8 cellular contexts compared by ENCODE assay signal in genomic region chr4:122577808-122578781, GRCh38. TPM values are rescaled to one million over a fixed set of nuclear protein-coding genes. Genes with fewer than 3 reads are reported as not detected.
DNase-seq lines count a peak whose midpoint lies in the region; FAIRE-seq and TF ChIP-seq lines count a peak whose summit lies in the region.

No MANE protein-coding gene starts in this region.

- peak; percentile 13 to 73 (median 27) for DNase-seq in NCI-H1417 (lab: John Stamatoyannopoulos, UW)
- DNase-seq in NCI-H1417 treated with DMSO at 0.1 percent for 48 hours (lab: John Stamatoyannopoulos, UW) = no peak
- peak; percentile 67 for DNase-seq in GM23248
- peak; percentile 67 for DNase-seq in LHCN-M2 (ENCODE audit: low read depth)
- peak; percentile 65 for DNase-seq in T-helper 2 cell treated with Interferon-gamma antibody and Interleukin-4, amounts not matched to agents 5 μg/mL and 100 μg/mL, for 36 hours (ENCODE audit: low spot score)
- no peak for DNase-seq in astrocyte (ENCODE audit: low read depth)
- DNase-seq in kidney epithelial cell (ENCODE audit: low read depth) = no peak
- peak; percentile 82 for DNase-seq in stimulated activated CD8-positive, alpha-beta memory T cell treated with anti-CD3 and anti-CD28 coated beads, Interleukin-4, amount 100 ng/mL, for 48 hours

- TF ChIP-seq CTCF in astrocyte (IDR thresholded peaks at IDR 0.05; ENCODE audit: insufficient read depth, low read depth, low read length) (peak; percentile 88), kidney epithelial cell (IDR thresholded peaks at IDR 0.05; ENCODE audit: insufficient read depth, low read length, poor library complexity, severe bottlenecking) (peak; percentile 75)

- WGBS in GM23248 (ENCODE audit: low coverage in 1 of 2, low lambda C conversion rate in 2 of 2, missing lambda C conversion rate in 2 of 2), 2 experiments = 22 to 23% methylated on average over 9 of the region's 9 CpGs

- peaks cover 41% of the 10 kb centered on the region for H3K4me1 Mint-ChIP-seq in T-helper 2 cell treated with Interferon-gamma antibody and Interleukin-4, amounts not matched to agents 5 μg/mL and 100 μg/mL, for 36 hours (ENCODE audit: low read depth)
- H3K4me1 Mint-ChIP-seq in astrocyte (ENCODE audit: low read depth, unreplicated experiment) = peaks cover 5% of the 10 kb centered on the region

- H3K9ac ChIP-seq in GM23248 (no peak overlapping the region), astrocyte (ENCODE audit: low read length) (no peak overlapping the region)

- H3K79me2 ChIP-seq in GM23248 (ENCODE audit: insufficient read depth) = no peaks in the 10 kb centered on the region
- H3K79me2 ChIP-seq in astrocyte (ENCODE audit: insufficient read depth, low read length) = no peaks in the 10 kb centered on the region

- H3K4me2 ChIP-seq in GM23248 (ENCODE audit: unreplicated experiment) (no peak overlapping the region), astrocyte (ENCODE audit: low read length) (no peak overlapping the region)

- H3K36me3 Mint-ChIP-seq in T-helper 2 cell treated with Interferon-gamma antibody and Interleukin-4, amounts not matched to agents 5 μg/mL and 100 μg/mL, for 36 hours (ENCODE audit: low read depth) = peaks cover 3% of the 10 kb centered on the region
- no peaks in the 10 kb centered on the region for H3K36me3 Mint-ChIP-seq in astrocyte (ENCODE audit: low read depth, unreplicated experiment)

- peaks cover 9% of the 10 kb centered on the region for H3K9me3 Mint-ChIP-seq in T-helper 2 cell treated with Interferon-gamma antibody and Interleukin-4, amounts not matched to agents 5 μg/mL and 100 μg/mL, for 36 hours
- peaks cover 9% of the 10 kb centered on the region for H3K9me3 Mint-ChIP-seq in astrocyte (ENCODE audit: unreplicated experiment)

- H3F3A ChIP-seq in GM23248 (ENCODE audit: insufficient read depth) = no peaks in the 10 kb centered on the region

- H3K27ac ChIP-seq in GM23248 (no peak overlapping the region), astrocyte (ENCODE audit: low read depth, low read length) (no peak overlapping the region)

- H3K27me3 ChIP-seq in GM23248 (replicated peaks; ENCODE audit: insufficient read depth) (no peaks in the 10 kb centered on the region), astrocyte (ENCODE audit: insufficient read depth, low read length) (no peaks in the 10 kb centered on the region), kidney epithelial cell (ENCODE audit: control insufficient read depth, insufficient read depth, low read length) (no peaks in the 10 kb centered on the region)

- H4K20me1 ChIP-seq in GM23248 (ENCODE audit: insufficient read depth) (no peaks in the 10 kb centered on the region), astrocyte (ENCODE audit: insufficient read depth, low read length) (no peaks in the 10 kb centered on the region)

- H3K4me3 ChIP-seq in GM23248 (no peak overlapping the region), astrocyte (ENCODE audit: insufficient read depth, low read depth, low read length) (no peak overlapping the region), kidney epithelial cell (ENCODE audit: low read depth, low read length) (no peak overlapping the region)

- no peak for FAIRE-seq in astrocyte (lab: Jason Lieb, UNC)

- H3K9me2 ChIP-seq in GM23248 (ENCODE audit: insufficient read depth) = no peaks in the 10 kb centered on the region

- H3K27ac Mint-ChIP-seq in T-helper 2 cell treated with Interferon-gamma antibody and Interleukin-4, amounts not matched to agents 5 μg/mL and 100 μg/mL, for 36 hours = peak overlapping the region; percentile 86
- no peak overlapping the region for H3K27ac Mint-ChIP-seq in astrocyte (ENCODE audit: unreplicated experiment)

- H2AFZ ChIP-seq in GM23248 (peak overlapping the region; percentile 59), astrocyte (ENCODE audit: low read depth, low read length) (no peak overlapping the region)

- H3K27me3 Mint-ChIP-seq in T-helper 2 cell treated with Interferon-gamma antibody and Interleukin-4, amounts not matched to agents 5 μg/mL and 100 μg/mL, for 36 hours (ENCODE audit: low read depth) = no peaks in the 10 kb centered on the region
- H3K27me3 Mint-ChIP-seq in astrocyte (ENCODE audit: low read depth, unreplicated experiment) = no peaks in the 10 kb centered on the region

- peak overlapping the region; percentile 76 for H3K4me3 Mint-ChIP-seq in T-helper 2 cell treated with Interferon-gamma antibody and Interleukin-4, amounts not matched to agents 5 μg/mL and 100 μg/mL, for 36 hours
- H3K4me3 Mint-ChIP-seq in astrocyte (ENCODE audit: unreplicated experiment) = no peak overlapping the region

- H3K36me3 ChIP-seq in GM23248 (ENCODE audit: low read depth) = no peaks in the 10 kb centered on the region
- no peaks in the 10 kb centered on the region for H3K36me3 ChIP-seq in astrocyte (ENCODE audit: insufficient read depth, low read length)
- no peaks in the 10 kb centered on the region for H3K36me3 ChIP-seq in kidney epithelial cell (ENCODE audit: control insufficient read depth, insufficient read depth, low read length)

- in situ Hi-C loops in GM23248 (cut with MboI) = loop anchor here (10.0 kb wide), 1 partner anchor 253 kb away; no protein-coding TSS in a partner anchor

- H3K9me3 ChIP-seq in GM23248 (ENCODE audit: low read depth) (no peaks in the 10 kb centered on the region), astrocyte (ENCODE audit: insufficient read depth, low read depth, low read length) (no peaks in the 10 kb centered on the region)

- H3K4me1 ChIP-seq in GM23248 (ENCODE audit: insufficient read depth) (peaks cover 7% of the 10 kb centered on the region), astrocyte (ENCODE audit: insufficient read depth, low read length) (no peaks in the 10 kb centered on the region)

RNA-seq across cellular contexts. Expression of gene IL21, which starts 42.8 kb away (rescaled TPM):
- not detected in 2 replicates for total RNA-seq in GM23248 (2014; rRNA removed; shearing (Covaris generic))
- not detected in 2 replicates for polyA plus RNA-seq in GM23248 (2016; fragmentation: Nextera tagmentation; extraction: Ambion mirVana)
- not detected in 2 replicates for total RNA-seq in LHCN-M2 (2014; rRNA removed)
- polyA plus RNA-seq in LHCN-M2 (2012) = not detected
- not detected in 2 replicates for total RNA-seq in astrocyte
- total RNA-seq in kidney epithelial cell = not detected in 2 replicates

Comparison
In these comparisons a context has a peak if more than half of its experiments do, and no peak if none do; other contexts are left out.
1. DNase-seq: peak in NCI-H1417 (3 of 3), GM23248 (single experiment), LHCN-M2 (single experiment), T-helper 2 cell treated with Interferon-gamma antibody and Interleukin-4, amounts not matched to agents 5 μg/mL and 100 μg/mL, for 36 hours (single experiment) and stimulated activated CD8-positive, alpha-beta memory T cell treated with anti-CD3 and anti-CD28 coated beads, Interleukin-4, amount 100 ng/mL, for 48 hours (single experiment); none in NCI-H1417 treated with DMSO at 0.1 percent for 48 hours (single experiment), astrocyte (single experiment) and kidney epithelial cell (single experiment).